8 cellular contexts compared by ENCODE assay signal in genomic region chr9:132944294-132945185, GRCh38. TPM values are rescaled to one million over a fixed set of nuclear protein-coding genes. Genes with fewer than 3 reads are reported as not detected.
DNase-seq lines count a peak whose midpoint lies in the region; ATAC-seq and TF ChIP-seq lines count a peak whose summit lies in the region.

Gene TSC1, minus strand, starts transcription at chr9:132944616. Its CDS starts 15,744 bp downstream, at chr9:132928872.

- ATAC-seq in HG03469 (IDR thresholded peaks at IDR 0.05; ENCODE audit: unreplicated experiment) (peak; percentile 47), left lobe of liver (peak; percentile 95)

- no peak for TF ChIP-seq CTCF in AG09319 (IDR thresholded peaks at IDR 0.05; ENCODE audit: low read depth, low read length)

- DNase-seq in AG09319 (ENCODE audit: extremely low read depth, low read depth) (peak; percentile 94), GM19240 (ENCODE audit: insufficient read length, low spot score) (peak; percentile 68), NCI-H69 (lab: John Stamatoyannopoulos, UW) (peak; percentile 98), dedifferentiated amniotic fluid mesenchymal stem cell (ENCODE audit: extremely low spot score) (peak; percentile 94), left lobe of liver (ENCODE audit: low spot score) (peak; percentile 97)
- peak; percentile 99 for DNase-seq in activated CD4-positive, alpha-beta T cell treated with anti-CD3 and anti-CD28 coated beads, Interleukin-2, amount 50 U/mL, for 1 hour
- peak; percentile 98 for DNase-seq in stimulated activated CD4-positive, alpha-beta T cell treated with anti-CD3 and anti-CD28 coated beads, Interleukin-2, amount 100 ng/mL, for 24 hours

RNA-seq across cellular contexts. Expression of gene TSC1, which starts in this region (rescaled TPM):
- total RNA-seq in left lobe of liver, result 16.8 TPM

Comparison
In these comparisons a context has a peak if more than half of its experiments do, and no peak if none do; other contexts are left out.
1. Peak in every context shown above with its lines: DNase-seq and ATAC-seq.